In genomic region chr11:123249354-123249753, GRCh38 we compare ENCODE assay signal across 1 cellular context.
TF ChIP-seq lines count a peak whose summit lies in the region.

No MANE protein-coding gene starts in this region.

TF ChIP-seq in SK-N-SH, 30 proteins besides CTCF, POLR2A, EP300 and RAD21 (continued from another document):
- TF ChIP-seq TAF1 (IDR thresholded peaks at IDR 0.05; ENCODE audit: borderline replicate concordance, low read depth, low read length) (no peak), ZBTB33 (IDR thresholded peaks at IDR 0.05; ENCODE audit: borderline replicate concordance, low read depth) (no peak)
